ENCODE assay signal across 12 cellular contexts in the genomic region with DNA sequence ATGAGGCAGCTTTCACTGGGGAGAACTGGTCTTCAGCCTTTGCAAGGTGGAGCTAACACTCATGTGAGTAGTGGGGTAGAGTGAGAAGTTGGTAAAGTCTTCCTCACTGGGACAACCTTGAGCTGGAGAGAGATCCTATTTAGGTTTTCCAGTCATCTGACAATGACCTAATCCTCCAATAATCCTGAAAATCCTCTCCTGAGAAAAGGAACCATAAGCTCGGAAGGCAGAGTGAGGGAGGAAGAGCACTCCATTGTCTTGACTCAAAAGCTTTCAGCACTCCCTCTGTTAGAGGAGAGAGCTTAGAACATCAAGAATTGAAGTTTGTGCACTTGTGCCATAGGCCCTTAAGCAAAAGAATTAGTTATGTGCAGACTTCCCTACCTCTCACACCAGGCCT.
A peak's percentile ranks its signal among the peaks of the same experiment; 100 is the strongest.
DNase-seq lines count a peak whose midpoint lies in the region; TF ChIP-seq lines count a peak whose summit lies in the region.
"Had no signal": no experiment of that assay in that cellular context is flagged by ENCODE, and none has a peak within 500 bp of the region (broad histone marks: within the 10 kb centered on the region; RNA-seq: fewer than 3 reads in every experiment).

No MANE protein-coding gene starts in this region.

- H3K4me3 ChIP-seq in Caco-2 (ENCODE audit: low read depth, low read length): no peak overlapping the region
- no peak overlapping the region for H3K4me3 ChIP-seq in ectodermal cell (ENCODE audit: insufficient read depth, low read depth, low read length)
- H3K4me3 ChIP-seq: HAP-1, SK-N-MC had no signal

- CTCF ChIA-PET in Caco-2 (lab: Charles Lee): interaction anchor here (0.8 kb wide), 1 partner anchor 91 kb away, joined by 3 read pairs; no protein-coding TSS in a partner anchor

- H3K27me3 Mint-ChIP-seq in Caco-2 (ENCODE audit: insufficient read depth, unreplicated experiment): no peaks in the 10 kb centered on the region
- H3K27me3 Mint-ChIP-seq in osteocyte (ENCODE audit: unreplicated experiment): no peaks in the 10 kb centered on the region

- no peaks in the 10 kb centered on the region for H3K9me3 Mint-ChIP-seq in Caco-2 (ENCODE audit: unreplicated experiment)
- H3K9me3 Mint-ChIP-seq in osteocyte (ENCODE audit: unreplicated experiment): no peaks in the 10 kb centered on the region

- H3K9me3 ChIP-seq in Caco-2: no peaks in the 10 kb centered on the region
- no peaks in the 10 kb centered on the region for H3K9me3 ChIP-seq in ectodermal cell (ENCODE audit: control insufficient read depth, low read length)
- H3K9me3 ChIP-seq: HAP-1 had no signal

- peak overlapping the region; percentile 29 for H3K27ac ChIP-seq in ectodermal cell (ENCODE audit: insufficient read depth, low read depth, low read length, poor library complexity, severe bottlenecking)
- H3K27ac ChIP-seq: SK-N-MC had no signal

- WGBS in ectodermal cell, 2 experiments: 64 to 82% methylated on average over 1 of the region's 1 CpG

- intact Hi-C loops in Caco-2 (cut with micrococcal nuclease; ENCODE audit: unreplicated experiment): loop anchor here (5.0 kb wide), 3 partner anchors 93 to 163 kb away; no protein-coding TSS in a partner anchor

- H3K27ac Mint-ChIP-seq in Caco-2 (ENCODE audit: unreplicated experiment) (no peak overlapping the region), osteocyte (ENCODE audit: unreplicated experiment) (peak overlapping the region; percentile 74)

- BruUV-seq in Caco-2 (replicated peaks; lab: Mats Ljungman, UMichigan): TSS peak; percentile 1

- DNase-seq in Caco-2 (no peak), NCI-H226 (peak; percentile 48), osteocyte (ENCODE audit: extremely low spot score, unreplicated experiment) (peak; percentile 17), GM20000 (ENCODE audit: low spot score) (no peak), SKM-1 treated with dmso at 0.1 percent for 144 hours (lab: John Stamatoyannopoulos, UW; ENCODE audit: unreplicated experiment) (no peak), NCI-H345 (lab: John Stamatoyannopoulos, UW) (no peak)
- no peak for DNase-seq in activated T-cell treated with anti-CD3 and anti-CD28 coated beads, Interleukin-2, amount 50 U/mL, for 48 hours
- DNase-seq: central memory CD4-positive, alpha-beta T cell; NCI-H1694 had no signal

- TF ChIP-seq CTCF in Caco-2 (IDR thresholded peaks at IDR 0.05; ENCODE audit: insufficient read depth in 1 of 2, low read depth in 1 of 2, low read length in 1 of 2, severe bottlenecking in 1 of 2, unreplicated experiment in 1 of 2): no peak
- TF ChIP-seq CTCF in osteocyte (IDR thresholded peaks at IDR 0.05): no peak
- no peak for TF ChIP-seq CTCF in GM20000 (IDR thresholded peaks at IDR 0.05; ENCODE audit: extremely low read depth, missing control alignments)

- H3K36me3 ChIP-seq in Caco-2 (ENCODE audit: control insufficient read depth, insufficient read depth, low read length): no peaks in the 10 kb centered on the region
- H3K36me3 ChIP-seq in ectodermal cell (ENCODE audit: control insufficient read depth, insufficient read depth, low read length): no peaks in the 10 kb centered on the region

- H3K4me1 Mint-ChIP-seq in Caco-2 (ENCODE audit: low read depth, unreplicated experiment) (no peaks in the 10 kb centered on the region), osteocyte (ENCODE audit: unreplicated experiment) (peaks cover 56% of the 10 kb centered on the region)

- peaks cover 52% of the 10 kb centered on the region for H3K36me3 Mint-ChIP-seq in Caco-2 (ENCODE audit: insufficient read depth, unreplicated experiment)
- H3K36me3 Mint-ChIP-seq in osteocyte (ENCODE audit: unreplicated experiment): peaks cover 63% of the 10 kb centered on the region

- H3K4me3 Mint-ChIP-seq in Caco-2 (ENCODE audit: unreplicated experiment) (no peak overlapping the region), osteocyte (ENCODE audit: unreplicated experiment) (no peak overlapping the region)

- POLR2A ChIA-PET in Caco-2 (lab: Charles Lee): no interaction called here

- no peaks in the 10 kb centered on the region for H3K4me1 ChIP-seq in Caco-2
- peaks cover 13% of the 10 kb centered on the region for H3K4me1 ChIP-seq in ectodermal cell (ENCODE audit: control insufficient read depth, insufficient read depth, low read length)

- H3K27me3 ChIP-seq in Caco-2 (replicated peaks; ENCODE audit: control insufficient read depth, insufficient read depth, low read length): no peaks in the 10 kb centered on the region
- no peaks in the 10 kb centered on the region for H3K27me3 ChIP-seq in ectodermal cell (ENCODE audit: control insufficient read depth, insufficient read depth, low read length, poor library complexity, severe bottlenecking)

Comparison
In these comparisons a context has a peak if more than half of its experiments do, and no peak if none do; other contexts are left out.
1. DNase-seq: peak in NCI-H226 (single experiment) and osteocyte (single experiment); none in Caco-2 (0 of 2), GM20000 (single experiment), SKM-1 treated with dmso at 0.1 percent for 144 hours (single experiment), activated T-cell treated with anti-CD3 and anti-CD28 coated beads, Interleukin-2, amount 50 U/mL, for 48 hours (0 of 2) and NCI-H345 (single experiment).